ENCODE assay signal across 10 cellular contexts in the genomic region with DNA sequence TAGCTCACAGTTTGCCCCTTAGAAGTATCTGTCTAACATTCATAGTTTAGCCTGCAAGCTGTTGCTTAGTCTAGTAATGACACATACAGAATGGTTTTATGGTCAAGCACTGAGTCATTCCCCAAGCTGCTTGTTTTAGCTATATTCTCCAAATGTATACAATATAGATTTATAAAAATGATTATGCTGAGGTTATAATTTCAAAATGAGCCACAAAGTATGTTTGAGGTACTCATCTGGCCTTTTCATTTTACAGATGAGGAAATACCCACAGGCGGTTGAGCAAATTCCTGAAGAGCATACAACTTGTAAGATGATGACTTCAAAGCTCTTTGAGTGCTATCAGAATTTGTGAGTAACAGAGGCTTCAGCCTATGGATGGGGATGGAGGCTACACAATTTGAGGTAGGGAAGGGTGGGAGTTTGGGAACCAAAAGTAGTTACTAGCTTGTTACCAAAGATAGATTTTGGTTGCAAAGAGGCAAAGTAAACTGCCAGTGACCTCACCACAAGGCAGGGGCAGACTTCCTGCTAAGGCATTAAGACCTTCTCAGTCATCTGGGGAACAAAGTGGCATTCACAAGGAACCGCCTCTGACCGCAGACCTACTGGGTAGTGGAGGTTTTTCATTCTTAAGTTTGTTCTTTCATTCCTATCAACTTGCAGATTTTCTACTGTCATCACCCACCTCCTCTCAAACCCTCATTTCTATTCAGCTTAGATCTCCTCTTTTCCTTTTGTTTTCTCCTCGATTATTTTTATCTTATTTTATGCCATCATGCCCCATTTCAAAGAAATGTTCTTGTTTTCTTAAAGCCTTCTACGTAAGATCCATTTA.
DNase-seq lines count a peak whose midpoint lies in the region; ATAC-seq, FAIRE-seq and TF ChIP-seq lines count a peak whose summit lies in the region.
"Had no signal": no experiment of that assay in that cellular context is flagged by ENCODE, and none has a peak within 500 bp of the region (broad histone marks: within the 10 kb centered on the region; RNA-seq: fewer than 3 reads in every experiment).

No MANE protein-coding gene starts in this region.

- FAIRE-seq in HTR-8/SVneo (lab: Jason Lieb, UNC): no peak

- H3K36me3 ChIP-seq in skeletal muscle satellite cell (ENCODE audit: insufficient read depth, low read length) (no peaks in the 10 kb centered on the region), right atrium auricular region (no peaks in the 10 kb centered on the region), esophagus muscularis mucosa (no peaks in the 10 kb centered on the region)

- TF ChIP-seq POLR2A in esophagus muscularis mucosa (IDR thresholded peaks at IDR 0.05; ENCODE audit: low read depth): no peak

- peak; percentile 57 for DNase-seq in GM04503 (ENCODE audit: low read depth)
- peak; percentile 10 for DNase-seq in HTR-8/SVneo (ENCODE audit: insufficient read length, low spot score)
- DNase-seq in amniotic epithelial cell (ENCODE audit: low read depth): peak; percentile 96
- no peak for DNase-seq in right atrium auricular region (ENCODE audit: low spot score)
- no peak for DNase-seq in esophagus muscularis mucosa (ENCODE audit: extremely low spot score)
- DNase-seq: naive B cell had no signal

- no peaks in the 10 kb centered on the region for H3K27me3 ChIP-seq in skeletal muscle satellite cell (ENCODE audit: control insufficient read depth, insufficient read depth, low read length)
- no peaks in the 10 kb centered on the region for H3K27me3 ChIP-seq in right atrium auricular region
- no peaks in the 10 kb centered on the region for H3K27me3 ChIP-seq in esophagus muscularis mucosa

- H3K9ac ChIP-seq in skeletal muscle satellite cell (ENCODE audit: low read depth, low read length): peak overlapping the region; percentile 50

- no peak overlapping the region for H3K27ac ChIP-seq in right atrium auricular region
- H3K27ac ChIP-seq in esophagus muscularis mucosa (replicated peaks in 1 of 4): no peak overlapping the region
- H3K27ac ChIP-seq: PC-9 had no signal

- H3K4me3 ChIP-seq in skeletal muscle satellite cell (ENCODE audit: low read length) (peak overlapping the region; percentile 33), right atrium auricular region (no peak overlapping the region), esophagus muscularis mucosa (no peak overlapping the region)
- H3K4me3 ChIP-seq: PC-9 had no signal

- TF ChIP-seq CTCF in right atrium auricular region (IDR thresholded peaks at IDR 0.05) (no peak), esophagus muscularis mucosa (IDR thresholded peaks at IDR 0.05) (no peak)

- WGBS in esophagus muscularis mucosa: 76% methylated on average over 5 of the region's 5 CpGs

- H3K4me2 ChIP-seq in skeletal muscle satellite cell (ENCODE audit: low read length): peak overlapping the region; percentile 40
- H3K4me2 ChIP-seq: PC-9 had no signal

- no peak for TF ChIP-seq EP300 in esophagus muscularis mucosa (IDR thresholded peaks at IDR 0.05)

- H3K9me3 ChIP-seq in skeletal muscle satellite cell (replicated peaks; ENCODE audit: low read length): no peaks in the 10 kb centered on the region
- no peaks in the 10 kb centered on the region for H3K9me3 ChIP-seq in right atrium auricular region
- no peaks in the 10 kb centered on the region for H3K9me3 ChIP-seq in esophagus muscularis mucosa

- H3K4me1 ChIP-seq in skeletal muscle satellite cell (ENCODE audit: control insufficient read depth, insufficient read depth, low read length) (peaks cover 36% of the 10 kb centered on the region), right atrium auricular region (no peaks in the 10 kb centered on the region), esophagus muscularis mucosa (no peaks in the 10 kb centered on the region)

- peak; percentile 85 for ATAC-seq in GM21717 (IDR thresholded peaks at IDR 0.05; ENCODE audit: unreplicated experiment)
- no peak for ATAC-seq in esophagus mucosa

- intact Hi-C loops in esophagus muscularis mucosa (cut with DNase I): no loop called here

Comparison
In these comparisons a context has a peak if more than half of its experiments do, and no peak if none do; other contexts are left out.
1. DNase-seq: peak in GM04503 (single experiment), HTR-8/SVneo (single experiment) and amniotic epithelial cell (single experiment); none in right atrium auricular region (single experiment) and esophagus muscularis mucosa (single experiment).